ENCODE assay signal across 9 cellular contexts in the genomic region with DNA sequence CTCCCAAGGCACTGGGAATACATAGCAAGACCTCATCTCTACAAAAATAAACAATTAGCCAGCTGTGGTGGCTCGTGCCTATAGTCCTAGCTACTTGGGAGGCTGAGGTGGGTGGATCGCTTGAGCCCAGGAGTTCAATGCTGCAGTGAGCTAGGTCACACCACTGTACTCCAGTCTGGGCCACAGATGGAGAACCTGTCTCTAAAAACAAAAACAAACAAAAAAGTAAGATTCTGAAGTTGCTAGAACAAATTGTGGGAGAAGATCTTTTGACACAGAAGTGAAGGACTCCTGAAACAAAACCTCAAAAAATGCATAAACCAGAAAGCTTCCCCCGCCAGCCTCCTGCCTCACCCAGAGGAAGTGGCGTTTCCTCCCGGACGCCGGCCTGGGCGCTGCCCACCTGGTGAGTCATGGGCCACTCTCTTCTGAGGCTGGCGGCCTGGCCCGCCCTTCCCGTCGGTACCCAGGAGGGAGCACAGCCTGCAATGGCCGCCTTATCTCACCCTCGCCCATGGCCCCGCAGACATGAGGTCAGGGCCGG. TPM values are rescaled to one million over a fixed set of nuclear protein-coding genes. Genes with fewer than 3 reads are reported as not detected.
DNase-seq lines count a peak whose midpoint lies in the region; ATAC-seq lines count a peak whose summit lies in the region.
"Had no signal": no experiment of that assay in that cellular context is flagged by ENCODE, and none has a peak within 500 bp of the region (broad histone marks: within the 10 kb centered on the region; RNA-seq: fewer than 3 reads in every experiment).

No MANE protein-coding gene starts in this region.

- DNase-seq in activated CD4-positive, alpha-beta T cell treated with anti-CD3 and anti-CD28 coated beads, Interleukin-2, amount 50 U/mL, for 48 hours = peak; percentile 20 to 49
- no peak for DNase-seq in activated CD4-positive, alpha-beta T cell treated with anti-CD3 and anti-CD28 coated beads, Interleukin-2, amount 50 U/mL, for 1 hour
- peak; percentile 60 for DNase-seq in SKM-1 (lab: John Stamatoyannopoulos, UW; ENCODE audit: unreplicated experiment)
- DNase-seq in fibroblast of peridontal ligament (ENCODE audit: extremely low read depth) = peak; percentile 30
- DNase-seq in stimulated activated effector memory CD8-positive, alpha-beta T cell treated with anti-CD3 and anti-CD28 coated beads, Interleukin-12 subunit alpha, Interleukin-12 subunit beta, amount 100 ng/mL, for 72 hours (ENCODE audit: low spot score in 2 of 2) = peak in 1 of 2 donors; percentile 64
- DNase-seq in superior temporal gyrus (ENCODE audit: extremely low spot score) = no peak
- no peak for DNase-seq in mesendoderm

- H3K27me3 ChIP-seq in mesendoderm (ENCODE audit: insufficient read depth, low read length, poor library complexity) = no peaks in the 10 kb centered on the region

- no peak overlapping the region for H3K27ac ChIP-seq in mesendoderm (ENCODE audit: low read depth, low read length)

- H2BK120ac ChIP-seq in mesendoderm (ENCODE audit: low read depth, low read length) = no peak overlapping the region

- H2AK5ac ChIP-seq in mesendoderm (ENCODE audit: low read length) = no peak overlapping the region

- H3K4me2 ChIP-seq in mesendoderm (ENCODE audit: low read length) = no peak overlapping the region

- no peak overlapping the region for H3K9ac ChIP-seq in mesendoderm (ENCODE audit: low read length)

- H3K4me3 ChIP-seq in mesendoderm (ENCODE audit: low read length) = no peak overlapping the region

- H3K9me3 Mint-ChIP-seq in stimulated activated effector memory CD8-positive, alpha-beta T cell treated with anti-CD3 and anti-CD28 coated beads, Interleukin-12 subunit alpha, Interleukin-12 subunit beta, amount 100 ng/mL, for 72 hours = no peaks in the 10 kb centered on the region
- H3K9me3 Mint-ChIP-seq: CD8-positive, alpha-beta T cell had no signal

- no peak overlapping the region for H4K5ac ChIP-seq in mesendoderm (ENCODE audit: low read length)

- H3K4me3 Mint-ChIP-seq in stimulated activated effector memory CD8-positive, alpha-beta T cell treated with anti-CD3 and anti-CD28 coated beads, Interleukin-12 subunit alpha, Interleukin-12 subunit beta, amount 100 ng/mL, for 72 hours = peak overlapping the region; percentile 42
- H3K4me3 Mint-ChIP-seq: CD8-positive, alpha-beta T cell had no signal

- no peak overlapping the region for H2BK15ac ChIP-seq in mesendoderm (replicated peaks; ENCODE audit: low read depth)

- no peak overlapping the region for H3K4ac ChIP-seq in mesendoderm (ENCODE audit: low read depth, low read length)

- H2BK5ac ChIP-seq in mesendoderm (ENCODE audit: low read length) = no peak overlapping the region

- H3K79me1 ChIP-seq in mesendoderm (ENCODE audit: low read length) = no peaks in the 10 kb centered on the region

- no peaks in the 10 kb centered on the region for H3K4me1 ChIP-seq in mesendoderm (ENCODE audit: control insufficient read depth, low read depth, low read length)

- peak; percentile 74 for ATAC-seq in stimulated activated effector memory CD8-positive, alpha-beta T cell treated with anti-CD3 and anti-CD28 coated beads, Interleukin-12 subunit alpha, Interleukin-12 subunit beta, amount 100 ng/mL, for 72 hours
- no peak for ATAC-seq in HG03520 (IDR thresholded peaks at IDR 0.05; ENCODE audit: unreplicated experiment)
- ATAC-seq: CD8-positive, alpha-beta T cell had no signal

- H3K36me3 ChIP-seq in mesendoderm (ENCODE audit: control insufficient read depth, insufficient read depth, low read length) = no peaks in the 10 kb centered on the region

- peak overlapping the region; percentile 79 for H3K27ac Mint-ChIP-seq in stimulated activated effector memory CD8-positive, alpha-beta T cell treated with anti-CD3 and anti-CD28 coated beads, Interleukin-12 subunit alpha, Interleukin-12 subunit beta, amount 100 ng/mL, for 72 hours
- H3K27ac Mint-ChIP-seq: CD8-positive, alpha-beta T cell had no signal

- no CpG with 5 or more reads among the region's 16 CpGs for WGBS in mesendoderm (ENCODE audit: extremely low coverage, insufficient coverage, low lambda C conversion rate)

- no peaks in the 10 kb centered on the region for H3K36me3 Mint-ChIP-seq in stimulated activated effector memory CD8-positive, alpha-beta T cell treated with anti-CD3 and anti-CD28 coated beads, Interleukin-12 subunit alpha, Interleukin-12 subunit beta, amount 100 ng/mL, for 72 hours
- H3K36me3 Mint-ChIP-seq: CD8-positive, alpha-beta T cell had no signal

- no peak overlapping the region for H3K56ac ChIP-seq in mesendoderm (ENCODE audit: low read length)

- H3K4me1 Mint-ChIP-seq in stimulated activated effector memory CD8-positive, alpha-beta T cell treated with anti-CD3 and anti-CD28 coated beads, Interleukin-12 subunit alpha, Interleukin-12 subunit beta, amount 100 ng/mL, for 72 hours = peaks cover 8% of the 10 kb centered on the region

- H3K18ac ChIP-seq in mesendoderm (ENCODE audit: low read length) = no peak overlapping the region

- H3K79me2 ChIP-seq in mesendoderm (ENCODE audit: control insufficient read depth, insufficient read depth, low read length) = no peaks in the 10 kb centered on the region

- no peak overlapping the region for H3K23ac ChIP-seq in mesendoderm (ENCODE audit: low read length)

- H4K8ac ChIP-seq in mesendoderm (ENCODE audit: low read depth, low read length) = no peak overlapping the region

RNA-seq across cellular contexts. Expression of a gene that starts 25.4 kb away (rescaled TPM):
- polyA plus RNA-seq in mesendoderm (2013, experiment 1 of 2) = 0.95 TPM
- 1.1 TPM for polyA plus RNA-seq in mesendoderm (2013, experiment 2 of 2)

Comparison
In these comparisons a context has a peak if more than half of its experiments do, and no peak if none do; other contexts are left out.
1. DNase-seq: peak in activated CD4-positive, alpha-beta T cell treated with anti-CD3 and anti-CD28 coated beads, Interleukin-2, amount 50 U/mL, for 48 hours (2 of 2), SKM-1 (single experiment) and fibroblast of peridontal ligament (single experiment); none in activated CD4-positive, alpha-beta T cell treated with anti-CD3 and anti-CD28 coated beads, Interleukin-2, amount 50 U/mL, for 1 hour (single experiment), superior temporal gyrus (single experiment) and mesendoderm (single experiment).